22 cellular contexts compared by ENCODE assay signal in genomic region chr2:150832686-150833085, GRCh38.
DNase-seq lines count a peak whose midpoint lies in the region; ATAC-seq and TF ChIP-seq lines count a peak whose summit lies in the region.
"Had no signal": no experiment of that assay in that cellular context is flagged by ENCODE, and none has a peak within 500 bp of the region (broad histone marks: within the 10 kb centered on the region; RNA-seq: fewer than 3 reads in every experiment).

No MANE protein-coding gene starts in this region.

- H3K4me3 ChIP-seq in AG04449 (ENCODE audit: low read depth, low read length) (no peak overlapping the region), fibroblast of the aortic adventitia (ENCODE audit: low read depth, low read length) (no peak overlapping the region)
- H3K4me3 ChIP-seq: Peyer's patch had no signal

- DNase-seq in AG04449 (ENCODE audit: low read depth, low spot score) (peak; percentile 5), GM04503 (ENCODE audit: low read depth) (peak; percentile 51), NCI-H226 (peak; percentile 12), fibroblast of the aortic adventitia (ENCODE audit: low read depth) (peak; percentile 58), activated T-cell treated with anti-CD3 and anti-CD28 coated beads for 4 hours (no peak), NCI-H2107 (lab: John Stamatoyannopoulos, UW) (no peak), NCI-H187 treated with DMSO at 0.1 percent for 48 hours (lab: John Stamatoyannopoulos, UW) (no peak)
- DNase-seq: ACHN, BE2C, DMS79, GOT3, Kasumi-1, NCI-H1092, NCI-H1436, NCI-H1930, NCI-H2227 treated with DMSO at 0.1 percent for 48 hours, NCI-H510A treated with DMSO at 0.1 percent for 48 hours, NCI-H748 treated with DMSO at 0.1 percent for 48 hours, Peyer's patch had no signal

- CTCF ChIA-PET in AG04449 (lab: Yijun Ruan, JAX), result no interaction called here

- POLR2A ChIA-PET in AG04449 (lab: Yijun Ruan, JAX), result interaction anchor here (0.6 kb wide), 1 partner anchor 23 kb away, joined by 3 read pairs; no protein-coding TSS in a partner anchor

- no peak for TF ChIP-seq CTCF in AG04449 (IDR thresholded peaks at IDR 0.05; ENCODE audit: insufficient read depth, low read length, missing control alignments)
- no peak for TF ChIP-seq CTCF in fibroblast of the aortic adventitia (IDR thresholded peaks at IDR 0.05; ENCODE audit: insufficient read depth, low read length)

- no peak for ATAC-seq in GM18907 (IDR thresholded peaks at IDR 0.05; ENCODE audit: unreplicated experiment)
- ATAC-seq: HCT116, SK-N-SH treated with all-trans-retinoic acid at 6 μM for 48 hours had no signal

Comparison
In these comparisons a context has a peak if more than half of its experiments do, and no peak if none do; other contexts are left out.
1. DNase-seq: peak in AG04449 (single experiment), GM04503 (single experiment), NCI-H226 (single experiment) and fibroblast of the aortic adventitia (single experiment); none in activated T-cell treated with anti-CD3 and anti-CD28 coated beads for 4 hours (single experiment), NCI-H2107 (single experiment) and NCI-H187 treated with DMSO at 0.1 percent for 48 hours (single experiment).